ENCODE assay signal across 8 cellular contexts in the genomic region with DNA sequence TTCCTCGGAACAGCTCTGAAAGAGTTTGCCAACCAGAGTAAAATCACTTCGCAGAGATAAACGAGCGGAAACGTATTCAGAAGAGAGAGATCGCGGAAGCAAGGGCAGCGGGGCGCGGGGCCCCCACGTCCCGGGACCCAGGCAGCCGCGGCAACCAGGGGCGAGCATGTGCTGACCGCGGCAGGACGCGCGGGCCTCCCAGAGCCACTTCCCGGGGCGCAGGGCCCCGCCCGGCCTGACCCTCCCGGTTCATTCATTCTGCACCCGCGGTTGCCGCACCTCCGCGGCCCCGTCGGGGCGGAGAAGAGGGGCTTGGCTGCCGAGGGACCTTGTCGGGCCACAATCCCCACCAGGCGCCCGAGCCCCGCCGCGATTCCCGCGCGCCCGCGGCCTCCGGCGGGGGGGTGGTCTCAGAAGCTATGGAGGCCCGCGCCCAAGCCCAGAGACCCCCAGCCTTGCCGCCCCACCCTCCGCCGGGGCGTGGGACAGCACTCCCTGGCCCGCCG. TPM values are rescaled to one million over a fixed set of nuclear protein-coding genes. Genes with fewer than 3 reads are reported as not detected.
DNase-seq lines count a peak whose midpoint lies in the region; ATAC-seq and TF ChIP-seq lines count a peak whose summit lies in the region.

No MANE protein-coding gene starts in this region.

- H3K27ac Mint-ChIP-seq in CD4-positive, alpha-beta memory T cell = peak overlapping the region; percentile 92 to 98 (median 94)

- intact Hi-C loops in CD4-positive, alpha-beta memory T cell (cut with micrococcal nuclease) = loop anchor here (1.0 to 5.0 kb wide), 5 partner anchors 22 to 1776 kb away; partner anchors contain the start of genes CRADD, EEA1, FGD6 and VEZT

- H3K27me3 ChIP-seq in CD4-positive, alpha-beta memory T cell (ENCODE audit: insufficient read depth, low read length) = no peaks in the 10 kb centered on the region

- H3K27me3 Mint-ChIP-seq in CD4-positive, alpha-beta memory T cell = no peaks in the 10 kb centered on the region

- CTCF ChIA-PET in CD4-positive, alpha-beta memory T cell (lab: Charles Lee; ENCODE audit: partially characterized antibody) = interaction anchor here (0.7 to 2.8 kb wide), 3 partner anchors 22 to 661 kb away, joined by 3 to 11 read pairs (median 3); partner anchors contain the start of gene MRPL42

- H3K9me3 ChIP-seq in CD4-positive, alpha-beta memory T cell (ENCODE audit: control insufficient read depth in 1 of 2, low read length in 2 of 2) = no peaks in the 10 kb centered on the region

- peak; percentile 7 for ATAC-seq in HG02588 (IDR thresholded peaks at IDR 0.05; ENCODE audit: unreplicated experiment)

- POLR2A ChIA-PET in CD4-positive, alpha-beta memory T cell (lab: Charles Lee; ENCODE audit: partially characterized antibody) = interaction anchor here (0.9 to 2.4 kb wide), 9 partner anchors 15 to 511 kb away, joined by 3 to 22 read pairs (median 6); partner anchors contain the start of genes EEA1 and MRPL42

- peaks cover 55% of the 10 kb centered on the region for H3K4me1 ChIP-seq in CD4-positive, alpha-beta memory T cell (ENCODE audit: insufficient read depth, low read length)

- peak overlapping the region; percentile 95 for H3K27ac ChIP-seq in CD4-positive, alpha-beta memory T cell (ENCODE audit: low read depth, low read length)

- peaks cover 0 to 3% (median 0%) of the 10 kb centered on the region in 8 donors for H3K9me3 Mint-ChIP-seq in CD4-positive, alpha-beta memory T cell

- peak overlapping the region; percentile 44 to 90 for H3K4me3 ChIP-seq in CD4-positive, alpha-beta memory T cell (ENCODE audit: low read length in 2 of 2)
- H3K4me3 ChIP-seq in cardiac fibroblast (replicated peaks in 1 of 2; ENCODE audit: low read depth in 2 of 2, low read length in 2 of 2) = peak overlapping the region; percentile 68 to 76

- peaks cover 0 to 8% of the 10 kb centered on the region in 2 donors for H3K36me3 Mint-ChIP-seq in CD4-positive, alpha-beta memory T cell

- H3K36me3 ChIP-seq in CD4-positive, alpha-beta memory T cell (ENCODE audit: insufficient read depth, low read length) = no peaks in the 10 kb centered on the region

- DNase-seq in CD4-positive, alpha-beta memory T cell = peak; percentile 42 to 59 (median 50)
- DNase-seq in T1000 (lab: John Stamatoyannopoulos, UW) = peak; percentile 92
- peak in 1 of 2 donors; percentile 25 for DNase-seq in cardiac fibroblast (ENCODE audit: low read depth in 2 of 2)
- peak; percentile 63 for DNase-seq in left kidney (ENCODE audit: low read depth, low spot score)
- peak; percentile 15 for DNase-seq in stimulated activated CD8-positive, alpha-beta memory T cell treated with anti-CD3 and anti-CD28 coated beads, Interleukin-12 subunit alpha, Interleukin-12 subunit beta, amount 100 ng/mL, for 4 hours (ENCODE audit: low read depth)
- no peak for DNase-seq in NCI-H1092 (lab: John Stamatoyannopoulos, UW)
- no peak for DNase-seq in NCI-H1930 (lab: John Stamatoyannopoulos, UW)

- H3K4me1 Mint-ChIP-seq in CD4-positive, alpha-beta memory T cell = peaks cover 43 to 58% (median 52%) of the 10 kb centered on the region in 4 donors

- H3K4me3 Mint-ChIP-seq in CD4-positive, alpha-beta memory T cell = peak overlapping the region; percentile 87 to 97 (median 96)

- no peak for TF ChIP-seq CTCF in cardiac fibroblast (IDR thresholded peaks at IDR 0.05; ENCODE audit: low read depth, low read length)

RNA-seq across cellular contexts. Expression of gene UBE2N, which starts 0.6 kb away (rescaled TPM):
- 10 to 100 TPM; 71.2 to 72.8 TPM for total RNA-seq in CD4-positive, alpha-beta memory T cell
- 100 to 1,000 TPM; 199 to 227 TPM for polyA plus RNA-seq in CD4-positive, alpha-beta memory T cell

RNA-seq across cellular contexts. Expression of gene MRPL42, which starts 26.1 kb away (rescaled TPM):
- 10 to 100 TPM; 40.1 to 43.2 TPM for total RNA-seq in CD4-positive, alpha-beta memory T cell
- 10 to 100 TPM; 75.7 to 92.8 TPM for polyA plus RNA-seq in CD4-positive, alpha-beta memory T cell

Comparison
In these comparisons a context has a peak if more than half of its experiments do, and no peak if none do; other contexts are left out.
1. DNase-seq: peak in CD4-positive, alpha-beta memory T cell (5 of 5), T1000 (single experiment), left kidney (single experiment) and stimulated activated CD8-positive, alpha-beta memory T cell treated with anti-CD3 and anti-CD28 coated beads, Interleukin-12 subunit alpha, Interleukin-12 subunit beta, amount 100 ng/mL, for 4 hours (single experiment); none in NCI-H1092 (single experiment) and NCI-H1930 (0 of 2).